ENCODE assay signal across 18 cellular contexts in the genomic region with DNA sequence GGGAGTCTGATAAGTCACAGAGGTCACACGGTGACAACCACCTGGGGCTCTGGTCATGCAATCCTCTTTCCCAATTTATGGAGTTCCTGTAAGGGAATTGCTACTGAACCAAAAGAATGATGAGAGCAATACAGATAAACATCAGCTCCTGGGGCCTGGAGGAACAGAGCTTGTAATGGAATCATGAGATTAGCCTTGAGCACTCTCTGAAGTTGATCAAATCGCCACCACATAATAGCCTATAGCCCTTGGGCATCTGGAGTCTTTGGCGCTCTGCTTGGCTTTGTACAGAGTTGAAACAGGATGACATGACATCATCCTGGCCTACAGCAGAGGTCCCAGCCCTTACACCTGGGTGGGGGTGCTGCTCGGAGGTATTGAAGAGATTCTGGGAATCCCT.
DNase-seq lines count a peak whose midpoint lies in the region; ATAC-seq, FAIRE-seq and TF ChIP-seq lines count a peak whose summit lies in the region.
"Had no signal": no experiment of that assay in that cellular context is flagged by ENCODE, and none has a peak within 500 bp of the region (broad histone marks: within the 10 kb centered on the region; RNA-seq: fewer than 3 reads in every experiment).

No MANE protein-coding gene starts in this region.

- TF ChIP-seq CTCF in K562 (IDR thresholded peaks at IDR 0.05 in 2 of 3, conservative IDR thresholded peaks at IDR 0.05 in 1 of 3; ENCODE audit: insufficient read depth in 2 of 3, low read depth in 1 of 3, low read length in 3 of 3): no peak

- no peak overlapping the region for H3K4me3 ChIP-seq in K562
- H3K4me3 ChIP-seq: BLaER1 treated with 17β-estradiol and CSF1 and Interleukin-3, amounts not matched to agents 10 nM and 100 nM; GM12878 had no signal

- no peaks in the 10 kb centered on the region for H4K20me1 ChIP-seq in K562 (replicated peaks; ENCODE audit: control insufficient read depth, insufficient read depth, low read length)
- H4K20me1 ChIP-seq: BLaER1 treated with 17β-estradiol and CSF1 and Interleukin-3, amounts not matched to agents 10 nM and 100 nM had no signal

- no peak for TF ChIP-seq EP300 in K562 (IDR thresholded peaks at IDR 0.05; ENCODE audit: low read length)

- BruUV-seq in K562 (replicated peaks; lab: Mats Ljungman, UMichigan): no TSS peak

- H3K27me3 ChIP-seq in K562 (ENCODE audit: control insufficient read depth in 2 of 2, insufficient read depth in 2 of 2, low read length in 2 of 2): peaks cover 0 to 5% of the 10 kb centered on the region in 2 experiments; a peak in 1 of 5 replicates
- H3K27me3 ChIP-seq: BLaER1 treated with 17β-estradiol and CSF1 and Interleukin-3, amounts not matched to agents 10 nM and 100 nM had no signal

- no peak for TF ChIP-seq RAD21 in K562 (CRISPR knock-in tag; conservative IDR thresholded peaks at IDR 0.05 in 1 of 2, IDR thresholded peaks at IDR 0.05 in 1 of 2)

- H3K9me3 ChIP-seq in K562 (replicated peaks; ENCODE audit: control insufficient read depth, insufficient read depth, low read depth, low read length): no peaks in the 10 kb centered on the region
- H3K9me3 ChIP-seq: BLaER1 treated with 17β-estradiol and CSF1 and Interleukin-3, amounts not matched to agents 10 nM and 100 nM had no signal

- H3K36me3 ChIP-seq in K562 (ENCODE audit: control insufficient read depth, insufficient read depth, low read length): no peaks in the 10 kb centered on the region
- H3K36me3 ChIP-seq: BLaER1 treated with 17β-estradiol and CSF1 and Interleukin-3, amounts not matched to agents 10 nM and 100 nM had no signal

- no peak for FAIRE-seq in K562 (lab: Jason Lieb, UNC)
- FAIRE-seq in GM12892 (lab: Jason Lieb, UNC): no peak
- FAIRE-seq: A204.1, GM12878, HepG2 had no signal

- TF ChIP-seq POLR2A in K562 (conservative IDR thresholded peaks at IDR 0.05) (no peak), GM12892 (IDR thresholded peaks at IDR 0.05; ENCODE audit: low read depth, low read length) (no peak)

- no peak overlapping the region for H3K4me2 ChIP-seq in K562 (ENCODE audit: insufficient read depth, low read length)

- H3K9me1 ChIP-seq in K562 (ENCODE audit: control insufficient read depth, insufficient read depth, low read length): no peaks in the 10 kb centered on the region

- POLR2A ChIA-PET in K562 (lab: Yijun Ruan, JAX): interaction anchor here (0.6 to 1.2 kb wide), 5 partner anchors 28 to 872 kb away, joined by 3 read pairs; partner anchors contain the start of gene MYLIP

- no peaks in the 10 kb centered on the region for H3K79me2 ChIP-seq in K562 (ENCODE audit: control insufficient read depth, insufficient read depth, low read length)

- H2AFZ ChIP-seq in K562 (ENCODE audit: low read depth, low read length): 0 out of 2 replicates have a peak overlapping the region, but pooled peaks have one; percentile 11

- intact Hi-C loops in K562 (cut with micrococcal nuclease): no loop called here

- no peak overlapping the region for H3K27ac ChIP-seq in K562 (ENCODE audit: extremely low read depth, low read depth, low read length)
- H3K27ac ChIP-seq: BLaER1 treated with 17β-estradiol and CSF1 and Interleukin-3, amounts not matched to agents 10 nM and 100 nM had no signal

- peaks cover 8 to 10% of the 10 kb centered on the region in 2 experiments; a peak in 4 of 5 replicates for H3K4me1 ChIP-seq in K562 (replicated peaks in 1 of 2; ENCODE audit: control insufficient read depth in 2 of 2, insufficient read depth in 2 of 2, low read length in 2 of 2)

- in situ Hi-C loops in K562 (cut with MboI): no loop called here

- H3K9ac ChIP-seq in K562 (ENCODE audit: insufficient read depth in 1 of 2, low read depth in 2 of 2, low read length in 2 of 2): peak overlapping the region in 1 of 2 experiments; percentile 3; a peak in 1 of 4 replicates
- H3K9ac ChIP-seq: BLaER1 treated with 17β-estradiol and CSF1 and Interleukin-3, amounts not matched to agents 10 nM and 100 nM had no signal

- WGBS in K562 (ENCODE audit: insufficient coverage, low coverage, missing lambda C conversion rate): 23% methylated on average over 4 of the region's 4 CpGs

- CTCF ChIA-PET in K562 (lab: Yijun Ruan, JAX; ENCODE audit: low intra/inter-chr PET ratio): no interaction called here

- peak; percentile 84 for DNase-seq in ELF-1 (ENCODE audit: low read depth, low spot score)
- peak; percentile 93 for DNase-seq in NCI-H82 (lab: John Stamatoyannopoulos, UW)
- no peak for DNase-seq in K562 (ENCODE audit: extremely low read depth in 1 of 4, low spot score in 3 of 4)
- DNase-seq in GM12892 (ENCODE audit: insufficient read length): no peak
- DNase-seq: ACHN; AML-193; Calu3; CD8-positive, alpha-beta T cell; DMS79 treated with DMSO at 0.1 percent for 48 hours; GOT3; H7; KG1 had no signal

- ATAC-seq in K562 (peak; percentile 18; the same call in 2 of the 3 replicates), GM19455 (IDR thresholded peaks at IDR 0.05; ENCODE audit: unreplicated experiment) (no peak), HG03520 (IDR thresholded peaks at IDR 0.05; ENCODE audit: unreplicated experiment) (no peak)
- ATAC-seq: CD8-positive, alpha-beta T cell; GM12878; HepG2 had no signal

TF ChIP-seq in K562, 482 proteins besides CTCF, POLR2A, EP300 and RAD21:
- peak; percentile 36 for TF ChIP-seq ATF3 (IDR thresholded peaks at IDR 0.05)
- no peak for TF ChIP-seq ATF3 (CRISPR knock-in tag; conservative IDR thresholded peaks at IDR 0.05)
- no peak for TF ChIP-seq ZBTB11 (CRISPR knock-in tag; IDR thresholded peaks at IDR 0.05)
- no peak for TF ChIP-seq GATAD2A (IDR thresholded peaks at IDR 0.05)
- no peak for TF ChIP-seq TCFL5 (CRISPR knock-in tag; conservative IDR thresholded peaks at IDR 0.05)
- TF ChIP-seq MYBL2 (IDR thresholded peaks at IDR 0.05; ENCODE audit: low read depth): no peak
- TF ChIP-seq MYBL2 (CRISPR knock-in tag; IDR thresholded peaks at IDR 0.05; ENCODE audit: borderline replicate concordance): no peak
- TF ChIP-seq STAT5B (CRISPR knock-in tag; IDR thresholded peaks at IDR 0.05): no peak

Comparison
In these comparisons a context has a peak if more than half of its experiments do, and no peak if none do; other contexts are left out.
1. DNase-seq: peak in ELF-1 (single experiment) and NCI-H82 (single experiment); none in K562 (0 of 4) and GM12892 (single experiment).